Comparison of ENCODE assay signal across 17 cellular contexts in the genomic region with DNA sequence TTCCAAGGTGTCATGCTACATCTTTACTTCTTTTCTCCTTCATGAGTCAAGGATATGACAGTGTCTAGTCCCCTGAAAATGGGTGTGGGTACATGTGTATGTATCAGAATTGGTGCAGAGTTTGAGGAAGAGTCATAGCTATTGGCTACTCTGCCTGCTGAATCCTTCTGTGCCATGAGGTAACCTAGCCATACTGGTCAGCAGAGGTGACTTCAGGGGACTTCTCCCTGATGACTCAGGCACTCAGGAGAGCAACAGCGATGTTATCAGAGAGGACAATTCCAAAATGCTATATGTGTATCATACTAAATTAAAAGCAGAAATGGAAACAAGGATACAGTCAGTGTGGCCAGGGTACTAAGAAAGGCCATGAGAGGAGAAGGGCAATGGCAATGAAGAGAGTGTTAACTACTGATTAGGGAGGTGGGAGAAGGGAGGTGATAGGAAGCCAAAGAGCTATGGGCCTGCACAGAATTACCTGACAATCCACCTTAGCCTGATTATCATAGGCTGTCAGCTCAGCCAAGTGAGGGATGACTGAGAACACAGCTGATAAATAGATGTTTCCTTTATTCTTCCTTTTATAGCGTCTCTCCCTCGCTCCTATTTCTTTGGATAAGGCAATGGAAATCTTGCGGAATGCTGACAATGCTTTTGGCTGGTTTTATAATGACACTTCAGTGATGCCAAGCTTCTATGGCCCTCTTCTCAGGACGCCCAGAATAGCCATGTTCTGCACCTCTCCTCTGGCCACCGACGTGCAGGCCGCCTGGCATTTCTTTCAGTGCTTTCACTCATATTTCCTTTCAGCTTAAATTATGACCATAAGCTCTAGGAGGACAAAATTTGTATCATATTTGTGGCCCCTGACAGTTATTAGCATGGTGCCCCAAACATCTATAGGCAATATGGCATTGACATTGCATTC.
DNase-seq lines count a peak whose midpoint lies in the region; ATAC-seq and TF ChIP-seq lines count a peak whose summit lies in the region.
"Had no signal": no experiment of that assay in that cellular context is flagged by ENCODE, and none has a peak within 500 bp of the region (broad histone marks: within the 10 kb centered on the region; RNA-seq: fewer than 3 reads in every experiment).

No MANE protein-coding gene starts in this region.

- peak overlapping the region; percentile 64 to 88 (median 82) for H3K27ac ChIP-seq in heart right ventricle
- peak overlapping the region; percentile 54 to 89 for H3K27ac ChIP-seq in right atrium auricular region
- H3K27ac ChIP-seq: 22Rv1, A549, C4-2B, GM23248 had no signal

- DNase-seq in Right ventricle myocardium inferior (ENCODE audit: missing footprints) (peak; percentile 61), cardiac septum (ENCODE audit: low spot score) (no peak), heart right ventricle (peak; percentile 22 to 38), right atrium auricular region (ENCODE audit: low spot score) (no peak), DMS79 treated with DMSO at 0.1 percent for 48 hours (lab: John Stamatoyannopoulos, UW) (no peak), NCI-H345 treated with DMSO at 0.1 percent for 48 hours (lab: John Stamatoyannopoulos, UW; ENCODE audit: unreplicated experiment) (no peak), amygdala (lab: John Stamatoyannopoulos, UW) (no peak)
- DNase-seq: AML-193; CD4-positive, alpha-beta T cell; DMS153; DMS79; GM23248 had no signal

- intact Hi-C loops in Right ventricle myocardium inferior (cut with DNase I) = loop anchor here (1.0 to 5.0 kb wide), 5 partner anchors 19 to 136 kb away; a partner anchor contains a TSS
- intact Hi-C loops in cardiac septum (cut with DNase I) = no loop called here
- intact Hi-C loops in heart right ventricle (cut with DNase I) = loop anchor here in 2 of 10 donors (2.0 to 10.0 kb wide), 4 partner anchors 59 to 138 kb away; a partner anchor contains a TSS

- H3K4me1 ChIP-seq in heart right ventricle (peaks cover 0 to 24% (median 2%) of the 10 kb centered on the region in 9 donors), right atrium auricular region (peaks cover 0 to 9% of the 10 kb centered on the region in 2 donors)
- H3K4me1 ChIP-seq: A549, HAP-1 had no signal

- H3K9me3 ChIP-seq in heart right ventricle = no peaks in the 10 kb centered on the region
- no peaks in the 10 kb centered on the region for H3K9me3 ChIP-seq in right atrium auricular region
- H3K9me3 ChIP-seq: A549, HAP-1 had no signal

- H3K36me3 ChIP-seq in heart right ventricle = no peaks in the 10 kb centered on the region
- H3K36me3 ChIP-seq in right atrium auricular region = no peaks in the 10 kb centered on the region
- H3K36me3 ChIP-seq: HAP-1 had no signal

- no peak overlapping the region for H3K4me3 ChIP-seq in heart right ventricle
- no peak overlapping the region for H3K4me3 ChIP-seq in right atrium auricular region
- H3K4me3 ChIP-seq: A549, GM12878, GM23248, HAP-1 had no signal

- H3K27me3 ChIP-seq in heart right ventricle = no peaks in the 10 kb centered on the region
- no peaks in the 10 kb centered on the region for H3K27me3 ChIP-seq in right atrium auricular region

- 44 to 58% methylated on average over 8 of the region's 8 CpGs for WGBS in heart right ventricle, 2 donors

- ATAC-seq in Right ventricle myocardium inferior (peak; percentile 95), heart right ventricle (peak; percentile 80 to 94 (median 92))
- ATAC-seq: A549, GM12878 had no signal

- TF ChIP-seq CTCF in heart right ventricle (IDR thresholded peaks at IDR 0.05) = no peak
- no peak for TF ChIP-seq CTCF in right atrium auricular region (IDR thresholded peaks at IDR 0.05)

Comparison
In these comparisons a context has a peak if more than half of its experiments do, and no peak if none do; other contexts are left out.
1. DNase-seq: peak in Right ventricle myocardium inferior (single experiment) and heart right ventricle (2 of 2); none in cardiac septum (single experiment), right atrium auricular region (single experiment), DMS79 treated with DMSO at 0.1 percent for 48 hours (single experiment), NCI-H345 treated with DMSO at 0.1 percent for 48 hours (single experiment) and amygdala (0 of 56).